7 cellular contexts compared by ENCODE assay signal in genomic region chr5:176535101-176535654, GRCh38. TPM values are rescaled to one million over a fixed set of nuclear protein-coding genes. Genes with fewer than 3 reads are reported as not detected.
DNase-seq lines count a peak whose midpoint lies in the region; ATAC-seq and TF ChIP-seq lines count a peak whose summit lies in the region.

No MANE protein-coding gene starts in this region.

- H3K27ac ChIP-seq in OCI-LY7 (ENCODE audit: low read depth, low read length, poor library complexity, severe bottlenecking) = peak overlapping the region; percentile 99
- H3K27ac ChIP-seq in breast epithelium = peak overlapping the region; percentile 98
- H3K27ac ChIP-seq in lower lobe of right lung = peak overlapping the region; percentile 98
- peak overlapping the region; percentile 92 for H3K27ac ChIP-seq in tibial artery

- H3K36me3 ChIP-seq in OCI-LY7 (ENCODE audit: insufficient read depth, low read length) (peaks cover 57% of the 10 kb centered on the region), breast epithelium (no peaks in the 10 kb centered on the region), lower lobe of right lung (peaks cover 20% of the 10 kb centered on the region), tibial artery (peaks cover 18 to 21% (median 21%) of the 10 kb centered on the region in 3 donors)

- peak overlapping the region; percentile 79 for H3K4me3 ChIP-seq in OCI-LY7 (ENCODE audit: low read depth, low read length, poor library complexity, severe bottlenecking)
- H3K4me3 ChIP-seq in breast epithelium = peak overlapping the region; percentile 62 to 92 (median 78)
- peak overlapping the region; percentile 91 for H3K4me3 ChIP-seq in lower lobe of right lung
- H3K4me3 ChIP-seq in tibial artery = peak overlapping the region; percentile 83 to 87

- TF ChIP-seq POLR2A in GM18526 (IDR thresholded peaks at IDR 0.05; ENCODE audit: extremely low read depth, insufficient read length) (peak; percentile 61), breast epithelium (IDR thresholded peaks at IDR 0.05) (no peak)

- DNase-seq in OCI-LY7 (ENCODE audit: low spot score) (peak; percentile 76), breast epithelium (ENCODE audit: low spot score in 2 of 2) (no peak), lower lobe of right lung (peak; percentile 60), tibial artery (no peak), activated gamma-delta T cell (lab: John Stamatoyannopoulos, UW) (no peak), NCI-H146 treated with DMSO at 0.1 percent for 48 hours (lab: John Stamatoyannopoulos, UW; ENCODE audit: unreplicated experiment) (no peak)

- no peaks in the 10 kb centered on the region for H3K9me2 ChIP-seq in OCI-LY7 (ENCODE audit: insufficient read depth, low read length)

- H3K79me2 ChIP-seq in OCI-LY7 (ENCODE audit: insufficient read depth, low read depth, low read length) = peaks cover 50% of the 10 kb centered on the region

- POLR2A ChIA-PET in OCI-LY7 (lab: Charles Lee) = interaction anchor here (0.5 to 2.8 kb wide), 11 partner anchors 9 to 591 kb away, joined by 3 to 9 read pairs (median 4); partner anchors contain the start of genes FAF2, HIGD2A and NOP16

- H3K9me3 ChIP-seq in OCI-LY7 (ENCODE audit: low read length) (no peaks in the 10 kb centered on the region), breast epithelium (no peaks in the 10 kb centered on the region), lower lobe of right lung (no peaks in the 10 kb centered on the region), tibial artery (no peaks in the 10 kb centered on the region)

- H3K4me1 ChIP-seq in OCI-LY7 (ENCODE audit: insufficient read depth, low read length, poor library complexity, severe bottlenecking) = peaks cover 71% of the 10 kb centered on the region
- H3K4me1 ChIP-seq in breast epithelium = peaks cover 11 to 23% of the 10 kb centered on the region in 2 donors
- peaks cover 75% of the 10 kb centered on the region for H3K4me1 ChIP-seq in lower lobe of right lung
- peaks cover 3 to 51% (median 39%) of the 10 kb centered on the region in 4 donors for H3K4me1 ChIP-seq in tibial artery

- CTCF ChIA-PET in OCI-LY7 (lab: Charles Lee; ENCODE audit: unreplicated experiment) = interaction anchor here (1.0 kb wide), 1 partner anchor 88 kb away, joined by 4 read pairs; no protein-coding TSS in a partner anchor

- TF ChIP-seq CTCF in OCI-LY7 (conservative IDR thresholded peaks at IDR 0.05; ENCODE audit: low read length) = no peak
- TF ChIP-seq CTCF in breast epithelium (IDR thresholded peaks at IDR 0.05) = no peak
- no peak for TF ChIP-seq CTCF in lower lobe of right lung (IDR thresholded peaks at IDR 0.05)
- TF ChIP-seq CTCF in tibial artery (IDR thresholded peaks at IDR 0.05) = no peak

- no peak overlapping the region for H2AFZ ChIP-seq in OCI-LY7 (ENCODE audit: low read length)

- intact Hi-C loops in OCI-LY7 (cut with micrococcal nuclease; ENCODE audit: unreplicated experiment) = loop anchor here (10.0 kb wide), 1 partner anchor 470 kb away; the partner anchor contains the start of gene UIMC1
- intact Hi-C loops in breast epithelium (cut with DNase I; ENCODE audit: low total_unique reads) = no loop called here
- intact Hi-C loops in lower lobe of right lung (cut with DNase I) = no loop called here
- intact Hi-C loops in tibial artery (cut with DNase I; ENCODE audit: low total_unique reads) = loop anchor here (5.0 kb wide), 2 partner anchors 88 to 112 kb away; partner anchors contain the start of genes FAF2 and TSPAN17

- H4K20me1 ChIP-seq in OCI-LY7 (ENCODE audit: insufficient read depth, low read length) = 0 out of 2 replicates have a peak, but pooled peaks cover 7% of the 10 kb centered on the region

- H3K27me3 ChIP-seq in breast epithelium (no peaks in the 10 kb centered on the region), lower lobe of right lung (ENCODE audit: low read depth) (no peaks in the 10 kb centered on the region), tibial artery (no peaks in the 10 kb centered on the region)

- peak overlapping the region; percentile 95 for H3K4me2 ChIP-seq in OCI-LY7 (ENCODE audit: low read length)

- ATAC-seq in lower lobe of right lung = peak; percentile 6 to 17

- BruUV-seq in OCI-LY7 (replicated peaks; lab: Mats Ljungman, UMichigan) = no TSS peak

RNA-seq across cellular contexts. Expression of gene RNF44, which starts 2.0 kb away (rescaled TPM):
- total RNA-seq in OCI-LY7 (2014; rRNA removed; shearing (Covaris generic)) = 47.4 and 61.2 TPM in 2 replicates
- total RNA-seq in OCI-LY7 (2022) (164 and 207 TPM in 2 replicates), breast epithelium (10 to 100 TPM in 2 of 3 donors, 1 to 10 TPM in 1; 6.9 to 17.1 (median 15.4) TPM), lower lobe of right lung (55.1 TPM)

RNA-seq across cellular contexts. Expression of gene CDHR2, which starts 14.0 kb away (rescaled TPM):
- total RNA-seq in OCI-LY7 (2014; rRNA removed; shearing (Covaris generic)) = 0.25 and 0.33 TPM in 2 replicates
- 2.8 and 3.8 TPM in 2 replicates for total RNA-seq in OCI-LY7 (2022)
- total RNA-seq in breast epithelium = 1 to 10 TPM in 1 of 3 donors, not detected in 2; 2.3 TPM
- total RNA-seq in lower lobe of right lung = 0.62 TPM

Comparison
In these comparisons a context has a peak if more than half of its experiments do, and no peak if none do; other contexts are left out.
1. DNase-seq: peak in OCI-LY7 (single experiment) and lower lobe of right lung (single experiment); none in breast epithelium (0 of 2), tibial artery (0 of 2), activated gamma-delta T cell (single experiment) and NCI-H146 treated with DMSO at 0.1 percent for 48 hours (single experiment).
2. intact Hi-C loops: an anchor here in OCI-LY7 (10.0 kb wide) and tibial artery (5.0 kb wide); none called in breast epithelium and lower lobe of right lung.
3. Peak in every context shown above with its lines, with median percentiles within 50 percentile points of each other: H3K27ac ChIP-seq and H3K4me3 ChIP-seq.